ENCODE assay signal across 20 cellular contexts in genomic region chr3:142040941-142041575, GRCh38.
DNase-seq lines count a peak whose midpoint lies in the region; ATAC-seq and TF ChIP-seq lines count a peak whose summit lies in the region.
"Had no signal": no experiment of that assay in that cellular context is flagged by ENCODE, and none has a peak within 500 bp of the region (broad histone marks: within the 10 kb centered on the region; RNA-seq: fewer than 3 reads in every experiment).

No MANE protein-coding gene starts in this region.

- H3K36me3 ChIP-seq in smooth muscle cell (ENCODE audit: low read depth): no peaks in the 10 kb centered on the region

- no peaks in the 10 kb centered on the region for H3K4me1 ChIP-seq in smooth muscle cell (ENCODE audit: low read depth)

- no peak for TF ChIP-seq CTCF in smooth muscle cell (IDR thresholded peaks at IDR 0.05; ENCODE audit: borderline replicate concordance, insufficient read depth, poor library complexity, severe bottlenecking)

- no peaks in the 10 kb centered on the region for H3K27me3 ChIP-seq in smooth muscle cell (ENCODE audit: low read depth)

- no peak overlapping the region for H3K4me2 ChIP-seq in smooth muscle cell
- H3K4me2 ChIP-seq: SK-N-SH had no signal

- 78% methylated on average over 3 of the region's 3 CpGs for WGBS in smooth muscle cell (ENCODE audit: low lambda C conversion rate)

- H3K79me2 ChIP-seq in smooth muscle cell (ENCODE audit: low read depth): no peaks in the 10 kb centered on the region

- H2AFZ ChIP-seq in smooth muscle cell (ENCODE audit: low read depth): no peak overlapping the region
- H2AFZ ChIP-seq: GM23248 had no signal

- ATAC-seq in GM18907 (IDR thresholded peaks at IDR 0.05; ENCODE audit: unreplicated experiment) (peak; percentile 84), HG03354 (IDR thresholded peaks at IDR 0.05; ENCODE audit: poor library complexity, severe bottlenecking, unreplicated experiment) (peak; percentile 74)
- ATAC-seq: HepG2 had no signal

- DNase-seq in NCI-H82 treated with DMSO at 0.1 percent for 48 hours (lab: John Stamatoyannopoulos, UW; ENCODE audit: unreplicated experiment) (peak; percentile 77), kidney tubule cell (ENCODE audit: low spot score) (peak; percentile 35), NCI-H2081 (lab: John Stamatoyannopoulos, UW) (no peak), mucosa of gallbladder (ENCODE audit: low spot score) (no peak), iPS-NIHi11 (ENCODE audit: low spot score) (no peak), smooth muscle cell (lab: John Stamatoyannopoulos, UW; ENCODE audit: unreplicated experiment) (no peak)
- DNase-seq: Calu3; CD4-positive, alpha-beta T cell; DMS79 treated with DMSO at 0.1 percent for 48 hours; GF-D8; GM23248; Kasumi-1; NCI-H1417 treated with DMSO at 0.1 percent for 48 hours; NCI-H2081 treated with DMSO at 0.1 percent for 48 hours; NCI-H2227 treated with DMSO at 0.1 percent for 48 hours; NCI-H69; SK-N-SH had no signal

- H4K20me1 ChIP-seq in smooth muscle cell (ENCODE audit: low read depth): no peaks in the 10 kb centered on the region

- no peaks in the 10 kb centered on the region for H3K9me3 ChIP-seq in smooth muscle cell (replicated peaks; ENCODE audit: low read depth)
- H3K9me3 ChIP-seq: SK-N-SH had no signal

- no peaks in the 10 kb centered on the region for H3F3A ChIP-seq in smooth muscle cell (ENCODE audit: low read depth)

- H3K4me3 ChIP-seq in smooth muscle cell: no peak overlapping the region
- H3K4me3 ChIP-seq: GM23248 had no signal

- no peak overlapping the region for H3K27ac ChIP-seq in smooth muscle cell (ENCODE audit: low read depth)
- H3K27ac ChIP-seq: GM23248 had no signal

- H3K9ac ChIP-seq in smooth muscle cell (ENCODE audit: low read depth): no peak overlapping the region
- H3K9ac ChIP-seq: GM23248, SK-N-SH had no signal

Comparison
In these comparisons a context has a peak if more than half of its experiments do, and no peak if none do; other contexts are left out.
1. DNase-seq: peak in NCI-H82 treated with DMSO at 0.1 percent for 48 hours (single experiment) and kidney tubule cell (single experiment); none in NCI-H2081 (0 of 2), mucosa of gallbladder (single experiment), iPS-NIHi11 (single experiment) and smooth muscle cell (single experiment).